Comparison of ENCODE assay signal across 8 cellular contexts in genomic region chr4:1309261-1310010, GRCh38. TPM values are rescaled to one million over a fixed set of nuclear protein-coding genes. Genes with fewer than 3 reads are reported as not detected.
DNase-seq lines count a peak whose midpoint lies in the region; ATAC-seq, FAIRE-seq and TF ChIP-seq lines count a peak whose summit lies in the region.

No MANE protein-coding gene starts in this region.

- H3K4me1 ChIP-seq in ES-I3 (ENCODE audit: insufficient read depth, low read length): peaks cover 17% of the 10 kb centered on the region
- peaks cover 19 to 24% of the 10 kb centered on the region in 2 donors for H3K4me1 ChIP-seq in kidney (ENCODE audit: control insufficient read depth in 1 of 2, insufficient read depth in 1 of 2, low read depth in 1 of 2, low read length in 2 of 2)
- peaks cover 5 to 19% of the 10 kb centered on the region in 2 donors for H3K4me1 ChIP-seq in small intestine (ENCODE audit: control insufficient read depth in 2 of 2, insufficient read depth in 1 of 2, low read depth in 1 of 2, low read length in 1 of 2)

- peak overlapping the region; percentile 65 for H3K4me3 ChIP-seq in coronary artery
- peak overlapping the region; percentile 59 to 64 for H3K4me3 ChIP-seq in kidney (ENCODE audit: low read length in 2 of 2)
- peak overlapping the region in 1 of 2 donors; percentile 9 for H3K4me3 ChIP-seq in small intestine (ENCODE audit: low read depth in 1 of 2, low read length in 2 of 2)

- FAIRE-seq in kidney (lab: Jason Lieb, UNC) (peak; percentile 69), small intestine (lab: Jason Lieb, UNC) (no peak)

- H3K36me3 ChIP-seq in ES-I3 (ENCODE audit: insufficient read depth, low read length): peaks cover 6% of the 10 kb centered on the region
- H3K36me3 ChIP-seq in kidney (ENCODE audit: control insufficient read depth in 1 of 2, insufficient read depth in 2 of 2, low read length in 2 of 2): peaks cover 8 to 13% of the 10 kb centered on the region in 2 donors
- peaks cover 0 to 4% of the 10 kb centered on the region in 2 donors for H3K36me3 ChIP-seq in small intestine (ENCODE audit: control insufficient read depth in 2 of 2, insufficient read depth in 2 of 2, low read length in 2 of 2)

- TF ChIP-seq CTCF in coronary artery (IDR thresholded peaks at IDR 0.05) (no peak), kidney (IDR thresholded peaks at IDR 0.05; ENCODE audit: borderline replicate concordance, extremely low read depth, insufficient read depth) (no peak)

- H3K9ac ChIP-seq in ES-I3 (ENCODE audit: low read depth, low read length) (peak overlapping the region; percentile 38), kidney (ENCODE audit: low read length in 2 of 2) (peak overlapping the region in 1 of 2 donors; percentile 57)

- intact Hi-C loops in kidney (cut with DNase I): no loop called here

- H3K27me3 ChIP-seq in small intestine (ENCODE audit: control insufficient read depth in 2 of 2, insufficient read depth in 2 of 2, low read length in 2 of 2): no peaks in the 10 kb centered on the region

- DNase-seq in activated CD4-positive, alpha-beta T cell treated with anti-CD3 and anti-CD28 coated beads for 4 hours: peak; percentile 32 to 39
- DNase-seq in coronary artery (ENCODE audit: low spot score) (peak; percentile 95), kidney (peak; percentile 98), small intestine (peak; percentile 32), NCI-H1436 treated with DMSO at 0.1 percent for 48 hours (lab: John Stamatoyannopoulos, UW) (no peak)

- 22 to 70% (median 34%) methylated on average over 35 to 36 of the region's 36 CpGs for WGBS in small intestine, 3 donors

- H3K9me3 ChIP-seq in ES-I3 (ENCODE audit: control insufficient read depth, insufficient read depth, low read length): no peaks in the 10 kb centered on the region
- no peaks in the 10 kb centered on the region for H3K9me3 ChIP-seq in kidney (ENCODE audit: control insufficient read depth in 1 of 2, low read length in 2 of 2)
- H3K9me3 ChIP-seq in small intestine (ENCODE audit: control insufficient read depth, low read depth): no peaks in the 10 kb centered on the region

- peak overlapping the region; percentile 9 to 77 for H3K27ac ChIP-seq in coronary artery
- peak overlapping the region; percentile 30 to 41 for H3K27ac ChIP-seq in kidney (ENCODE audit: low read depth in 2 of 2, low read length in 2 of 2)
- peak overlapping the region in 1 of 2 donors; percentile 71 for H3K27ac ChIP-seq in small intestine (ENCODE audit: low read depth in 1 of 2, low read length in 1 of 2)

- ATAC-seq in HG03097 (IDR thresholded peaks at IDR 0.05; ENCODE audit: low FRiP score, unreplicated experiment) (peak; percentile 82), HG03442 (IDR thresholded peaks at IDR 0.05; ENCODE audit: unreplicated experiment) (no peak)

RNA-seq across cellular contexts. Expression of gene MAEA, which starts 19.7 kb away (rescaled TPM):
- 75.2 TPM for total RNA-seq in kidney
- polyA plus RNA-seq in kidney (ENCODE audit: insufficient read depth, low read depth, low replicate concordance) (65.0 TPM), small intestine (10 to 100 TPM; 62.1 to 97.1 (median 69.4) TPM)

RNA-seq across cellular contexts. Expression of gene UVSSA, which starts 37.6 kb away (rescaled TPM):
- 32.5 TPM for total RNA-seq in kidney
- polyA plus RNA-seq in kidney (ENCODE audit: insufficient read depth, low read depth, low replicate concordance) (5.2 TPM), small intestine (10 to 100 TPM in 1 of 3 donors, 1 to 10 TPM in 2; 8.5 to 10.5 (median 9.2) TPM)
